ENCODE assay signal across 8 cellular contexts in genomic region chr10:72691470-72692056, GRCh38. TPM values are rescaled to one million over a fixed set of nuclear protein-coding genes. Genes with fewer than 3 reads are reported as not detected.
DNase-seq lines count a peak whose midpoint lies in the region; ATAC-seq and TF ChIP-seq lines count a peak whose summit lies in the region.

No MANE protein-coding gene starts in this region.

- peak; percentile 97 for DNase-seq in ACHN
- DNase-seq in GM23338 (ENCODE audit: low spot score), result peak; percentile 98
- peak; percentile 90 for DNase-seq in SK-MEL-5 (ENCODE audit: low read depth, low spot score)
- no peak for DNase-seq in esophagus muscularis mucosa (ENCODE audit: extremely low spot score)
- no peak for DNase-seq in stimulated activated CD4-positive, alpha-beta T cell treated with anti-CD3 and anti-CD28 coated beads, Interleukin-4, amount 100 ng/mL, for 1 hour
- DNase-seq in mesenteric fat pad (ENCODE audit: low spot score), result no peak
- no peak for DNase-seq in HEK293T (ENCODE audit: extremely low spot score)

- H3K27ac ChIP-seq in GM23338 (ENCODE audit: low read depth) (no peak overlapping the region), esophagus muscularis mucosa (replicated peaks in 1 of 4) (peak overlapping the region; percentile 90 to 96 (median 94)), parathyroid adenoma (peak overlapping the region; percentile 43)

- TF ChIP-seq POLR2A in esophagus muscularis mucosa (IDR thresholded peaks at IDR 0.05; ENCODE audit: low read depth), result no peak

- peaks cover 18% of the 10 kb centered on the region; the same call in 2 of the 3 replicates for H3K4me1 Mint-ChIP-seq in GM23338

- H3K9me3 ChIP-seq in esophagus muscularis mucosa (no peaks in the 10 kb centered on the region), parathyroid adenoma (ENCODE audit: control insufficient read depth, low read length) (no peaks in the 10 kb centered on the region)

- 27% methylated on average over 15 of the region's 15 CpGs for WGBS in esophagus muscularis mucosa

- no peak overlapping the region for H3K27ac Mint-ChIP-seq in GM23338

- H3F3A ChIP-seq in GM23338 (replicated peaks; ENCODE audit: low read depth), result no peaks in the 10 kb centered on the region

- peaks cover 2% of the 10 kb centered on the region for H3K27me3 Mint-ChIP-seq in GM23338 (ENCODE audit: insufficient read depth, low read depth, poor library complexity)

- in situ Hi-C loops in ACHN (cut with HindIII; ENCODE audit: low pct_ligation_motif_present, low pct_unique_long_range_greater_than_20kb, low sequenced_read_pairs), result no loop called here
- in situ Hi-C loops in SK-MEL-5 (cut with HindIII; ENCODE audit: low pct_unique_long_range_greater_than_20kb, low sequenced_read_pairs), result loop anchor here (25.0 kb wide), 1 partner anchor 204 kb away; no protein-coding TSS in a partner anchor

- peak overlapping the region; percentile 65 for H3K4me3 Mint-ChIP-seq in GM23338

- TF ChIP-seq CTCF in GM23338 (conservative IDR thresholded peaks at IDR 0.05; ENCODE audit: low read depth in 2 of 2) (no peak), esophagus muscularis mucosa (IDR thresholded peaks at IDR 0.05) (no peak), parathyroid adenoma (IDR thresholded peaks at IDR 0.05) (no peak)

- peak overlapping the region; percentile 90 for H3K4me3 ChIP-seq in GM23338
- H3K4me3 ChIP-seq in esophagus muscularis mucosa, result peak overlapping the region; percentile 83 to 88 (median 86)
- peak overlapping the region; percentile 58 for H3K4me3 ChIP-seq in parathyroid adenoma (ENCODE audit: low read depth, low read length)

- no peaks in the 10 kb centered on the region for H3K9me3 Mint-ChIP-seq in GM23338

- H3K9me2 ChIP-seq in GM23338 (ENCODE audit: insufficient read depth), result no peaks in the 10 kb centered on the region

- H3K79me2 ChIP-seq in GM23338 (replicated peaks; ENCODE audit: insufficient read depth) (peaks cover 40% of the 10 kb centered on the region), parathyroid adenoma (peaks cover 12% of the 10 kb centered on the region)

- H2AFZ ChIP-seq in GM23338, result peak overlapping the region; percentile 13; the same call in 1 of the 2 replicates
- peak overlapping the region; percentile 58 for H2AFZ ChIP-seq in parathyroid adenoma

- peaks cover 15% of the 10 kb centered on the region; the same call in 1 of the 2 replicates for H4K20me1 ChIP-seq in GM23338 (replicated peaks; ENCODE audit: insufficient read depth)

- H3K9ac ChIP-seq in parathyroid adenoma, result no peak overlapping the region

- H3K4me1 ChIP-seq in GM23338 (ENCODE audit: insufficient read depth), result peaks cover 14% of the 10 kb centered on the region
- peaks cover 24 to 39% (median 36%) of the 10 kb centered on the region in 4 donors for H3K4me1 ChIP-seq in esophagus muscularis mucosa
- H3K4me1 ChIP-seq in parathyroid adenoma, result no peaks in the 10 kb centered on the region

- H3K4me2 ChIP-seq in GM23338, result peak overlapping the region; percentile 52
- H3K4me2 ChIP-seq in parathyroid adenoma (ENCODE audit: low read length), result peak overlapping the region; percentile 56

- ATAC-seq in GM23338, result peak; percentile 97

- H3K36me3 Mint-ChIP-seq in GM23338 (ENCODE audit: low read depth), result no peaks in the 10 kb centered on the region

- CTCF ChIA-PET in HEK293T (lab: Yijun Ruan, JAX), result no interaction called here

- intact Hi-C loops in esophagus muscularis mucosa (cut with DNase I), result loop anchor here (5.0 to 10.0 kb wide), 2 partner anchors 64 to 327 kb away; partner anchors contain the start of gene MICU1

- no peaks in the 10 kb centered on the region for H3K36me3 ChIP-seq in GM23338 (ENCODE audit: insufficient read depth)
- H3K36me3 ChIP-seq in esophagus muscularis mucosa, result no peaks in the 10 kb centered on the region
- H3K36me3 ChIP-seq in parathyroid adenoma (ENCODE audit: control insufficient read depth, insufficient read depth, low read length), result no peaks in the 10 kb centered on the region

- POLR2A ChIA-PET in HEK293T (lab: Yijun Ruan, JAX), result interaction anchor here (0.5 to 3.1 kb wide), 11 partner anchors 9 to 414 kb away, joined by 3 to 18 read pairs (median 3); partner anchors contain the start of genes DNAJB12 and MICU1

- no peak for TF ChIP-seq EP300 in esophagus muscularis mucosa (IDR thresholded peaks at IDR 0.05)

- H3K27me3 ChIP-seq in GM23338 (ENCODE audit: insufficient read depth), result no peaks in the 10 kb centered on the region
- no peaks in the 10 kb centered on the region for H3K27me3 ChIP-seq in esophagus muscularis mucosa
- no peaks in the 10 kb centered on the region for H3K27me3 ChIP-seq in parathyroid adenoma (ENCODE audit: control insufficient read depth, insufficient read depth, low read length)

TF ChIP-seq in GM23338, 12 proteins besides CTCF, POLR2A, EP300 and RAD21:
- no peak for TF ChIP-seq CREB1 (CRISPR knock-in tag; IDR thresholded peaks at IDR 0.05; ENCODE audit: low read depth)
- TF ChIP-seq ETS1 (IDR thresholded peaks at IDR 0.05), result no peak
- TF ChIP-seq JUNB (IDR thresholded peaks at IDR 0.05; ENCODE audit: unreplicated experiment), result no peak
- no peak for TF ChIP-seq EZH2 (IDR thresholded peaks at IDR 0.05; ENCODE audit: low read depth, unreplicated experiment)
- TF ChIP-seq ZNF331 (CRISPR knock-in tag; IDR thresholded peaks at IDR 0.05; ENCODE audit: low read depth), result no peak
- TF ChIP-seq STAT1 (IDR thresholded peaks at IDR 0.05; ENCODE audit: unreplicated experiment), result no peak
- no peak for TF ChIP-seq ZNF114 (CRISPR knock-in tag; IDR thresholded peaks at IDR 0.05)

TF ChIP-seq in HEK293T, 16 proteins besides CTCF, POLR2A, EP300 and RAD21:
- no peak for TF ChIP-seq FOXM1 (IDR thresholded peaks at IDR 0.05; ENCODE audit: borderline replicate concordance)
- no peak for TF ChIP-seq PKNOX1 (IDR thresholded peaks at IDR 0.05)
- no peak for TF ChIP-seq LEF1 (IDR thresholded peaks at IDR 0.05; ENCODE audit: borderline replicate concordance)
- TF ChIP-seq ELF4 (IDR thresholded peaks at IDR 0.05), result no peak
- TF ChIP-seq SUZ12 (IDR thresholded peaks at IDR 0.05), result no peak
- TF ChIP-seq ARNT (IDR thresholded peaks at IDR 0.05), result no peak
- TF ChIP-seq ZNF384 (IDR thresholded peaks at IDR 0.05), result no peak
- no peak for TF ChIP-seq L3MBTL2 (conservative IDR thresholded peaks at IDR 0.05)
- no peak for TF ChIP-seq BHLHE40 (IDR thresholded peaks at IDR 0.05; ENCODE audit: borderline replicate concordance)

RNA-seq across cellular contexts. Expression of gene MCU, which starts 0.4 kb away (rescaled TPM):
- 54.6 and 68.2 TPM in 2 replicates for total RNA-seq in GM23338 (2014; rRNA removed; shearing (Covaris generic))
- 40.1 and 41.8 TPM in 2 replicates for polyA plus RNA-seq in GM23338 (2016; fragmentation: Nextera tagmentation; extraction: Ambion mirVana)
- total RNA-seq in SK-MEL-5 (2014; rRNA removed; shearing (Covaris generic)), result 7.9 and 11.1 TPM in 2 replicates
- polyA plus RNA-seq in SK-MEL-5 (2015; cell fraction: cytosol; rRNA removed), result 8.1 and 13.4 TPM in 2 replicates
- 18.0 and 18.1 TPM in 2 replicates for polyA plus RNA-seq in SK-MEL-5 (2015; cell fraction: nucleus; rRNA removed)
- 10 to 100 TPM; 14.9 to 20.6 (median 19.5) TPM for total RNA-seq in esophagus muscularis mucosa
- total RNA-seq in mesenteric fat pad, result 15.4 TPM

Comparison
In these comparisons a context has a peak if more than half of its experiments do, and no peak if none do; other contexts are left out.
1. DNase-seq: peak in ACHN (single experiment), GM23338 (single experiment) and SK-MEL-5 (single experiment); none in esophagus muscularis mucosa (single experiment), stimulated activated CD4-positive, alpha-beta T cell treated with anti-CD3 and anti-CD28 coated beads, Interleukin-4, amount 100 ng/mL, for 1 hour (single experiment), mesenteric fat pad (single experiment) and HEK293T (single experiment).
2. Peak in every context shown above with its lines, with median percentiles within 50 percentile points of each other: H3K4me3 ChIP-seq.